15 cellular contexts compared by ENCODE assay signal in genomic region chr18:26022585-26022984, GRCh38.
"Had no signal": no experiment of that assay in that cellular context is flagged by ENCODE, and none has a peak within 500 bp of the region (broad histone marks: within the 10 kb centered on the region; RNA-seq: fewer than 3 reads in every experiment).

No MANE protein-coding gene starts in this region.

- DNase-seq: activated CD4-positive, alpha-beta T cell treated with anti-CD3 and anti-CD28 coated beads, Interleukin-2, amount 50 U/mL, for 1 hour; activated CD4-positive, CD25-positive, alpha-beta regulatory T cell treated with anti-CD3 and anti-CD28 coated beads, Interleukin-2, amount 50 U/mL, for 72 hours; activated CD8-positive, alpha-beta memory T cell treated with anti-CD3 and anti-CD28 coated beads, Interleukin-2, amount 50 U/mL, for 4 hours; activated naive CD4-positive, alpha-beta T cell treated with anti-CD3 and anti-CD28 coated beads for 36 hours; activated T-cell treated with anti-CD3 and anti-CD28 coated beads, Interleukin-2, amount 50 U/mL, for 4 hours; body of pancreas; dermis blood vessel endothelial cell; effector memory CD4-positive, alpha-beta T cell; ovary; stimulated activated CD4-positive, alpha-beta T cell treated with anti-CD3 and anti-CD28 coated beads, Interleukin-4, amount 100 ng/mL, for 24 hours; stimulated activated naive B cell treated with anti-CD40 and anti-IgM and Interleukin-4, amounts not matched to agents 10 μg/mL and 1 μg/mL and 100 μg/mL, for 72 hours; T1000; thyroid gland had no signal

- H3K27me3 ChIP-seq: body of pancreas, ovary, thyroid gland had no signal

- H3K4me3 Mint-ChIP-seq: activated naive CD4-positive, alpha-beta T cell treated with anti-CD3 and anti-CD28 coated beads for 36 hours; activated T-cell treated with anti-CD3 and anti-CD28 coated beads, Interleukin-2, amount 50 U/mL, for 4 hours; stimulated activated naive B cell treated with anti-CD40 and anti-IgM and Interleukin-4, amounts not matched to agents 10 μg/mL and 1 μg/mL and 100 μg/mL, for 72 hours had no signal

- H3K27me3 Mint-ChIP-seq: stimulated activated naive B cell treated with anti-CD40 and anti-IgM and Interleukin-4, amounts not matched to agents 10 μg/mL and 1 μg/mL and 100 μg/mL, for 72 hours had no signal

- H3K4me3 ChIP-seq: body of pancreas, lung, ovary, thyroid gland had no signal

- H3K27ac ChIP-seq: body of pancreas, ovary, thyroid gland had no signal

- H3K27ac Mint-ChIP-seq: activated naive CD4-positive, alpha-beta T cell treated with anti-CD3 and anti-CD28 coated beads for 36 hours; stimulated activated naive B cell treated with anti-CD40 and anti-IgM and Interleukin-4, amounts not matched to agents 10 μg/mL and 1 μg/mL and 100 μg/mL, for 72 hours had no signal

- H3K9me3 ChIP-seq: body of pancreas, ovary, thyroid gland had no signal

- H3K36me3 ChIP-seq: ovary had no signal

- H3K9me3 Mint-ChIP-seq: activated naive CD4-positive, alpha-beta T cell treated with anti-CD3 and anti-CD28 coated beads for 36 hours had no signal

- H3K4me1 ChIP-seq: body of pancreas, thyroid gland had no signal

- ATAC-seq: activated T-cell treated with anti-CD3 and anti-CD28 coated beads, Interleukin-2, amount 50 U/mL, for 4 hours; body of pancreas; sciatic nerve; stimulated activated naive B cell treated with anti-CD40 and anti-IgM and Interleukin-4, amounts not matched to agents 10 μg/mL and 1 μg/mL and 100 μg/mL, for 72 hours had no signal
